In genomic region chr11:94602430-94603372, GRCh38 we compare ENCODE assay signal across 7 cellular contexts. TPM values are rescaled to one million over a fixed set of nuclear protein-coding genes. Genes with fewer than 3 reads are reported as not detected.
DNase-seq lines count a peak whose midpoint lies in the region; ATAC-seq, FAIRE-seq and TF ChIP-seq lines count a peak whose summit lies in the region.

No MANE protein-coding gene starts in this region.

- no peaks in the 10 kb centered on the region for H3K27me3 Mint-ChIP-seq in activated B cell treated with CpG ODN at 0.5 μM for 24 hours

- FAIRE-seq in frontal cortex (lab: Jason Lieb, UNC): no peak

- intact Hi-C loops in activated B cell treated with CpG ODN at 0.5 μM for 24 hours (cut with micrococcal nuclease): loop anchor here (1.0 to 2.0 kb wide), 2 partner anchors 59 to 84 kb away; partner anchors contain the start of gene FUT4
- intact Hi-C loops in posterior cingulate gyrus (cut with DNase I): loop anchor here (1.0 kb wide), 1 partner anchor 83 kb away; no protein-coding TSS in a partner anchor

- ATAC-seq in GM18499 (IDR thresholded peaks at IDR 0.05; ENCODE audit: insufficient read depth, unreplicated experiment) (peak; percentile 87), GM21825 (IDR thresholded peaks at IDR 0.05; ENCODE audit: unreplicated experiment) (peak; percentile 90), activated B cell treated with CpG ODN at 0.5 μM for 24 hours (ENCODE audit: low read depth) (peak; percentile 80)

- H3K36me3 Mint-ChIP-seq in activated B cell treated with CpG ODN at 0.5 μM for 24 hours (ENCODE audit: low read depth): peaks cover 3% of the 10 kb centered on the region

- no peak overlapping the region for H3K4me3 ChIP-seq in Jurkat, Clone E6-1 (ENCODE audit: low read length)

- POLR2A ChIA-PET in activated B cell treated with CpG ODN at 0.5 μM for 24 hours (lab: Charles Lee): interaction anchor here (0.7 to 1.4 kb wide), 2 partner anchors 59 to 493 kb away, joined by 3 to 4 read pairs; partner anchors contain the start of gene FUT4

- CTCF ChIA-PET in activated B cell treated with CpG ODN at 0.5 μM for 24 hours (lab: Charles Lee): no interaction called here

- peaks cover 11% of the 10 kb centered on the region for H3K9me3 Mint-ChIP-seq in activated B cell treated with CpG ODN at 0.5 μM for 24 hours

- TF ChIP-seq CTCF in activated B cell treated with CpG ODN at 0.5 μM for 24 hours (IDR thresholded peaks at IDR 0.05): no peak

- peak; percentile 6 for DNase-seq in Jurkat, Clone E6-1 (ENCODE audit: low read depth, low spot score)
- DNase-seq in activated B cell treated with CpG ODN at 0.5 μM for 24 hours: no peak
- peak; percentile 33 to 54 for DNase-seq in frontal cortex (ENCODE audit: low spot score in 2 of 2)
- peak in 6 of 10 donors; percentile 49 to 94 (median 64) for DNase-seq in posterior cingulate gyrus
- DNase-seq in NCI-H1436 (lab: John Stamatoyannopoulos, UW): no peak

- peak overlapping the region; percentile 68 for H3K27ac Mint-ChIP-seq in activated B cell treated with CpG ODN at 0.5 μM for 24 hours

- H3K4me3 Mint-ChIP-seq in activated B cell treated with CpG ODN at 0.5 μM for 24 hours: peak overlapping the region; percentile 8

- peaks cover 9% of the 10 kb centered on the region for H3K4me1 Mint-ChIP-seq in activated B cell treated with CpG ODN at 0.5 μM for 24 hours

RNA-seq across cellular contexts. Expression of gene PIWIL4, which starts 35.5 kb away (rescaled TPM):
- polyA plus RNA-seq in Jurkat, Clone E6-1 (2012; ENCODE audit: insufficient read depth, insufficient read length): 0.31 TPM
- total RNA-seq in activated B cell treated with CpG ODN at 0.5 μM for 24 hours (0.62 and 1.1 TPM in 2 replicates), frontal cortex (7.7 TPM)

RNA-seq across cellular contexts. Expression of gene FUT4, which starts 59.0 kb away (rescaled TPM):
- 6.6 TPM for polyA plus RNA-seq in Jurkat, Clone E6-1 (2012; ENCODE audit: insufficient read depth, insufficient read length)
- total RNA-seq in activated B cell treated with CpG ODN at 0.5 μM for 24 hours (3.4 and 4.1 TPM in 2 replicates), frontal cortex (7.3 TPM)

Comparison
In these comparisons a context has a peak if more than half of its experiments do, and no peak if none do; other contexts are left out.
1. DNase-seq: peak in Jurkat, Clone E6-1 (single experiment), frontal cortex (2 of 2) and posterior cingulate gyrus (6 of 10); none in activated B cell treated with CpG ODN at 0.5 μM for 24 hours (single experiment) and NCI-H1436 (single experiment).
2. Peak in every context shown above with its lines, with median percentiles within 50 percentile points of each other: ATAC-seq.